ENCODE assay signal across 28 cellular contexts in genomic region chr20:755931-756330, GRCh38. TPM values are rescaled to one million over a fixed set of nuclear protein-coding genes. Genes with fewer than 3 reads are reported as not detected.
DNase-seq lines count a peak whose midpoint lies in the region; ATAC-seq and TF ChIP-seq lines count a peak whose summit lies in the region.
"Had no signal": no experiment of that assay in that cellular context is flagged by ENCODE, and none has a peak within 500 bp of the region (broad histone marks: within the 10 kb centered on the region; RNA-seq: fewer than 3 reads in every experiment).

No MANE protein-coding gene starts in this region.

- H3K27me3 ChIP-seq in mammary epithelial cell (ENCODE audit: insufficient read depth, low read length): no peaks in the 10 kb centered on the region
- H3K27me3 ChIP-seq: BLaER1 treated with 17β-estradiol and CSF1 and Interleukin-3, amounts not matched to agents 10 nM and 100 nM had no signal

- in situ Hi-C loops in mammary epithelial cell (cut with MboI; ENCODE audit: low sequenced_read_pairs in 2 of 2): no loop called here

- BruUV-seq in mammary epithelial cell (replicated peaks; lab: Mats Ljungman, UMichigan) (no TSS peak), MCF 10A (replicated peaks; lab: Mats Ljungman, UMichigan) (no TSS peak)

- H3K9me3 ChIP-seq in mammary epithelial cell (replicated peaks; ENCODE audit: insufficient read depth, low read length): no peaks in the 10 kb centered on the region
- H3K9me3 ChIP-seq: BLaER1 treated with 17β-estradiol and CSF1 and Interleukin-3, amounts not matched to agents 10 nM and 100 nM; SJCRH30 had no signal

- POLR2A ChIA-PET in MCF 10A (lab: Yijun Ruan, JAX): no interaction called here
- POLR2A ChIA-PET in naive thymus-derived CD8-positive, alpha-beta T cell (lab: Charles Lee): interaction anchor here (0.8 kb wide), 1 partner anchor 15 kb away, joined by 3 read pairs; no protein-coding TSS in a partner anchor

- H2AFZ ChIP-seq in mammary epithelial cell (ENCODE audit: low read depth, low read length): no peak overlapping the region
- H2AFZ ChIP-seq: GM23338, PC-9 had no signal

- H3K4me3 Mint-ChIP-seq in MCF 10A (ENCODE audit: unreplicated experiment): no peak overlapping the region
- H3K4me3 Mint-ChIP-seq in naive thymus-derived CD8-positive, alpha-beta T cell: peak overlapping the region in 6 of 10 donors; percentile 26 to 61 (median 42)
- H3K4me3 Mint-ChIP-seq: CD4-positive, alpha-beta T cell; GM23338; H9; HFFc6 had no signal

- no peak overlapping the region for H3K4me2 ChIP-seq in mammary epithelial cell (ENCODE audit: insufficient read depth, low read depth, low read length)
- H3K4me2 ChIP-seq: BLaER1 treated with 17β-estradiol and CSF1 and Interleukin-3, amounts not matched to agents 10 nM and 100 nM; GM23338; PC-9 had no signal

- H3K36me3 Mint-ChIP-seq in MCF 10A (ENCODE audit: insufficient read depth, unreplicated experiment): no peaks in the 10 kb centered on the region
- no peaks in the 10 kb centered on the region for H3K36me3 Mint-ChIP-seq in naive thymus-derived CD8-positive, alpha-beta T cell

- CTCF ChIA-PET in mammary epithelial cell (lab: Charles Lee; ENCODE audit: low non-redundant PET) (no interaction called here), MCF 10A (lab: Yijun Ruan, JAX) (interaction anchor here (1.1 to 1.7 kb wide), 2 partner anchors 193 to 328 kb away, joined by 4 to 10 read pairs; no protein-coding TSS in a partner anchor)

- no peaks in the 10 kb centered on the region for H3K9me3 Mint-ChIP-seq in MCF 10A (ENCODE audit: unreplicated experiment)
- H3K9me3 Mint-ChIP-seq in naive thymus-derived CD8-positive, alpha-beta T cell: no peaks in the 10 kb centered on the region
- H3K9me3 Mint-ChIP-seq: CD4-positive, alpha-beta T cell; GM23338; H9; HFFc6 had no signal

- TF ChIP-seq CTCF in mammary epithelial cell (conservative IDR thresholded peaks at IDR 0.05 in 1 of 2, IDR thresholded peaks at IDR 0.05 in 1 of 2; ENCODE audit: extremely low read depth in 1 of 2, insufficient read depth in 1 of 2, low read depth in 1 of 2, low read length in 2 of 2): no peak
- TF ChIP-seq CTCF in MCF 10A (IDR thresholded peaks at IDR 0.05; ENCODE audit: unreplicated experiment): no peak

- dilution Hi-C loops in mammary epithelial cell (cut with HindIII; ENCODE audit: low sequenced_read_pairs): no loop called here

- H3K36me3 ChIP-seq in mammary epithelial cell (ENCODE audit: insufficient read depth, low read length): no peaks in the 10 kb centered on the region
- H3K36me3 ChIP-seq: BLaER1 treated with 17β-estradiol and CSF1 and Interleukin-3, amounts not matched to agents 10 nM and 100 nM; SJCRH30 had no signal

- H3K9ac ChIP-seq in mammary epithelial cell (ENCODE audit: insufficient read depth, low read length): no peak overlapping the region
- H3K9ac ChIP-seq: BLaER1 treated with 17β-estradiol and CSF1 and Interleukin-3, amounts not matched to agents 10 nM and 100 nM had no signal

- no peaks in the 10 kb centered on the region for H3K4me1 ChIP-seq in mammary epithelial cell (ENCODE audit: insufficient read depth, low read length)
- H3K4me1 ChIP-seq: SJCRH30 had no signal

- no peak overlapping the region for H3K27ac ChIP-seq in mammary epithelial cell (ENCODE audit: insufficient read depth, low read depth, low read length)
- no peak overlapping the region for H3K27ac ChIP-seq in caudate nucleus (ENCODE audit: low read depth, low read length)
- H3K27ac ChIP-seq: BLaER1 treated with 17β-estradiol and CSF1 and Interleukin-3, amounts not matched to agents 10 nM and 100 nM; PC-9; SJCRH30 had no signal

- no peak overlapping the region for H3K27ac Mint-ChIP-seq in MCF 10A (ENCODE audit: low read depth, unreplicated experiment)
- peak overlapping the region in 8 of 10 donors; percentile 48 to 90 (median 71) for H3K27ac Mint-ChIP-seq in naive thymus-derived CD8-positive, alpha-beta T cell
- H3K27ac Mint-ChIP-seq: CD4-positive, alpha-beta T cell; GM23338; HFFc6 had no signal

- H3K4me1 Mint-ChIP-seq in MCF 10A (ENCODE audit: insufficient read depth, unreplicated experiment): no peaks in the 10 kb centered on the region
- peaks cover 18 to 51% (median 29%) of the 10 kb centered on the region in 4 donors for H3K4me1 Mint-ChIP-seq in naive thymus-derived CD8-positive, alpha-beta T cell

- H3K79me2 ChIP-seq in mammary epithelial cell (ENCODE audit: insufficient read depth, low read length): no peaks in the 10 kb centered on the region

- no peaks in the 10 kb centered on the region for H4K20me1 ChIP-seq in mammary epithelial cell (ENCODE audit: insufficient read depth, low read length)
- H4K20me1 ChIP-seq: BLaER1 treated with 17β-estradiol and CSF1 and Interleukin-3, amounts not matched to agents 10 nM and 100 nM had no signal

- 5% methylated on average over 6 of the region's 6 CpGs for WGBS in mammary epithelial cell (ENCODE audit: low coverage, missing lambda C conversion rate)

- DNase-seq in mammary epithelial cell (peak; percentile 31), MCF 10A (ENCODE audit: unreplicated experiment) (no peak), caudate nucleus (lab: John Stamatoyannopoulos, UW) (peak in 34 of 61 donors; percentile 1 to 86 (median 34)), superior temporal gyrus (ENCODE audit: extremely low spot score) (peak; percentile 64), HT-29 (ENCODE audit: low spot score) (no peak), DMS 273 treated with DMSO at 0.1 percent for 48 hours (lab: John Stamatoyannopoulos, UW) (no peak)
- no peak for DNase-seq in naive thymus-derived CD8-positive, alpha-beta T cell
- no peak for DNase-seq in stimulated activated CD4-positive, alpha-beta T cell treated with anti-CD3 and anti-CD28 coated beads, Interleukin-2, amount 100 ng/mL, for 24 hours
- DNase-seq: CD4-positive, alpha-beta T cell; COR-L47; DMS79; EL; GDM1; H9; HFFc6; IMR-90; KG1; MM.1S; NCI-H2029; NCI-H446 treated with DMSO at 0.1 percent for 48 hours; NCI-H526; NCI-H82; PC-9; SJCRH30 had no signal

- no peak for ATAC-seq in naive thymus-derived CD8-positive, alpha-beta T cell
- ATAC-seq: GM23338, Right ventricle myocardium inferior had no signal

- intact Hi-C loops in mammary epithelial cell (cut with micrococcal nuclease) (no loop called here), MCF 10A (cut with micrococcal nuclease) (no loop called here)

- H3K27me3 Mint-ChIP-seq in MCF 10A (ENCODE audit: insufficient read depth, unreplicated experiment): peaks cover 30% of the 10 kb centered on the region
- peaks cover 0 to 1% (median 0%) of the 10 kb centered on the region in 5 donors for H3K27me3 Mint-ChIP-seq in naive thymus-derived CD8-positive, alpha-beta T cell

- no peak overlapping the region for H3K4me3 ChIP-seq in mammary epithelial cell (replicated peaks in 1 of 3; ENCODE audit: insufficient read depth in 1 of 3, low read depth in 2 of 3, low read length in 3 of 3)
- H3K4me3 ChIP-seq: BLaER1 treated with 17β-estradiol and CSF1 and Interleukin-3, amounts not matched to agents 10 nM and 100 nM; GM23338; PC-9; SJCRH30 had no signal

RNA-seq across cellular contexts. Expression of gene SLC52A3, which starts 12.4 kb away (rescaled TPM):
- total RNA-seq in mammary epithelial cell: not detected
- polyA plus RNA-seq in mammary epithelial cell: 0.02 TPM
- not detected for polyA minus RNA-seq in mammary epithelial cell
- total RNA-seq in MCF 10A (2022): 0.14 and 0.17 TPM in 2 replicates
- under 1 TPM in 1 of 2 experiments, not detected in 1; 0.19 TPM for total RNA-seq in naive thymus-derived CD8-positive, alpha-beta T cell
- polyA plus RNA-seq in naive thymus-derived CD8-positive, alpha-beta T cell: under 1 TPM in 1 of 3 donors, not detected in 2; 0.09 TPM
- total RNA-seq in HT-29 (2014; rRNA removed; shearing (Covaris generic)): 21.2 and 33.7 TPM in 2 replicates
- total RNA-seq: CD4-positive, alpha-beta T cell; IMR-90; RPMI7951; SJCRH30 had no signal
- polyA plus RNA-seq: IMR-90 had no signal

Comparison
In these comparisons a context has a peak if more than half of its experiments do, and no peak if none do; other contexts are left out.
1. DNase-seq: peak in mammary epithelial cell (single experiment), caudate nucleus (34 of 61) and superior temporal gyrus (single experiment); none in MCF 10A (single experiment), naive thymus-derived CD8-positive, alpha-beta T cell (0 of 10), HT-29 (single experiment), DMS 273 treated with DMSO at 0.1 percent for 48 hours (single experiment) and stimulated activated CD4-positive, alpha-beta T cell treated with anti-CD3 and anti-CD28 coated beads, Interleukin-2, amount 100 ng/mL, for 24 hours (0 of 2).
2. RNA of gene SLC52A3, which starts 12.4 kb away (total RNA-seq): 21.2 to 33.7 TPM in HT-29; 0.19 TPM in naive thymus-derived CD8-positive, alpha-beta T cell, 0.14 to 0.17 TPM in MCF 10A and not detected in mammary epithelial cell; every median in the first group is over 10 times any median in the second.